1 cellular context compared by ENCODE assay signal in the genomic region with DNA sequence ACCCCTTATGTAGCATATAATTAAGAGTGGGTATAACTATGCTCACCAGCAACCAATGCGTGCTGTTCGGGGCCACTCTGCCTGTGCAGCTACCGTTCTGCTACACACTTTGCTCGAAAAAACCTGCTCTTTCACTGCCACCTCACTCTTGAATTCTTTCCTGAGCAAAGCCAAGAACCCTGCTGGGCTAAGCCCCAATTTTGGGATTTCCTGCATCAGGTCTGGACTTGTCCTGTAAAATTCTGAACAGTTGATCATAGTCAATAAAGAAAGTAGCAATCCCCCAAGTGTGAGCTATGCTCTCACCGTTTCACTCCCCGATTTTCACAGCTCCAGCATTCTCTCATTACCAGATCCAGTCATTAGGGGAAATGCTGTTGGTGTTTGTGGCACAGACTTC.
TF ChIP-seq lines count a peak whose summit lies in the region.

No MANE protein-coding gene starts in this region.

TF ChIP-seq in HepG2, 621 proteins besides CTCF, POLR2A, EP300 and RAD21 (continued from another document):
- TF ChIP-seq, protein P1, sequence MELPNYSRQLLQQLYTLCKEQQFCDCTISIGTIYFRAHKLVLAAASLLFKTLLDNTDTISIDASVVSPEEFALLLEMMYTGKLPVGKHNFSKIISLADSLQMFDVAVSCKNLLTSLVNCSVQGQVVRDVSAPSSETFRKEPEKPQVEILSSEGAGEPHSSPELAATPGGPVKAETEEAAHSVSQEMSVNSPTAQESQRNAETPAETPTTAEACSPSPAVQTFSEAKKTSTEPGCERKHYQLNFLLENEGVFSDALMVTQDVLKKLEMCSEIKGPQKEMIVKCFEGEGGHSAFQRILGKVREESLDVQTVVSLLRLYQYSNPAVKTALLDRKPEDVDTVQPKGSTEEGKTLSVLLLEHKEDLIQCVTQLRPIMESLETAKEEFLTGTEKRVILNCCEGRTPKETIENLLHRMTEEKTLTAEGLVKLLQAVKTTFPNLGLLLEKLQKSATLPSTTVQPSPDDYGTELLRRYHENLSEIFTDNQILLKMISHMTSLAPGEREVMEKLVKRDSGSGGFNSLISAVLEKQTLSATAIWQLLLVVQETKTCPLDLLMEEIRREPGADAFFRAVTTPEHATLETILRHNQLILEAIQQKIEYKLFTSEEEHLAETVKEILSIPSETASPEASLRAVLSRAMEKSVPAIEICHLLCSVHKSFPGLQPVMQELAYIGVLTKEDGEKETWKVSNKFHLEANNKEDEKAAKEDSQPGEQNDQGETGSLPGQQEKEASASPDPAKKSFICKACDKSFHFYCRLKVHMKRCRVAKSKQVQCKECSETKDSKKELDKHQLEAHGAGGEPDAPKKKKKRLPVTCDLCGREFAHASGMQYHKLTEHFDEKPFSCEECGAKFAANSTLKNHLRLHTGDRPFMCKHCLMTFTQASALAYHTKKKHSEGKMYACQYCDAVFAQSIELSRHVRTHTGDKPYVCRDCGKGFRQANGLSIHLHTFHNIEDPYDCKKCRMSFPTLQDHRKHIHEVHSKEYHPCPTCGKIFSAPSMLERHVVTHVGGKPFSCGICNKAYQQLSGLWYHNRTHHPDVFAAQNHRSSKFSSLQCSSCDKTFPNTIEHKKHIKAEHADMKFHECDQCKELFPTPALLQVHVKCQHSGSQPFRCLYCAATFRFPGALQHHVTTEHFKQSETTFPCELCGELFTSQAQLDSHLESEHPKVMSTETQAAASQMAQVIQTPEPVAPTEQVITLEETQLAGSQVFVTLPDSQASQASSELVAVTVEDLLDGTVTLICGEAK (IDR thresholded peaks at IDR 0.05) = no peak
- TF ChIP-seq, protein P1 (CRISPR knock-in tag; IDR thresholded peaks at IDR 0.05) = no peak
- TF ChIP-seq SP1 (IDR thresholded peaks at IDR 0.05) (no peak), SP1 (CRISPR knock-in tag; IDR thresholded peaks at IDR 0.05) (no peak), SAFB2 (CRISPR knock-in tag; IDR thresholded peaks at IDR 0.05; ENCODE audit: borderline replicate concordance, low read depth) (no peak), GFI1 (CRISPR knock-in tag; IDR thresholded peaks at IDR 0.05; ENCODE audit: borderline replicate concordance) (no peak), RFXAP (CRISPR knock-in tag; IDR thresholded peaks at IDR 0.05; ENCODE audit: borderline replicate concordance) (no peak), TMF1 (CRISPR knock-in tag; IDR thresholded peaks at IDR 0.05; ENCODE audit: low read depth) (no peak), ISL2 (CRISPR knock-in tag; IDR thresholded peaks at IDR 0.05) (no peak), ZNF282 (IDR thresholded peaks at IDR 0.05; ENCODE audit: partially characterized antibody) (no peak), KAT8 (CRISPR knock-in tag; IDR thresholded peaks at IDR 0.05) (no peak), CC2D1A (CRISPR knock-in tag; IDR thresholded peaks at IDR 0.05) (no peak), SIN3A (IDR thresholded peaks at IDR 0.05; ENCODE audit: borderline replicate concordance, low read depth, low read length) (no peak), MED13 (CRISPR knock-in tag; IDR thresholded peaks at IDR 0.05) (no peak), YEATS4 (CRISPR knock-in tag; IDR thresholded peaks at IDR 0.05; ENCODE audit: borderline replicate concordance) (no peak), ZSCAN21 (CRISPR knock-in tag; IDR thresholded peaks at IDR 0.05; ENCODE audit: borderline replicate concordance) (no peak), RCOR2 (CRISPR knock-in tag; IDR thresholded peaks at IDR 0.05) (no peak)
